Comparison of ENCODE assay signal across 3 cellular contexts in genomic region chr9:134178394-134178780, GRCh38.
TF ChIP-seq lines count a peak whose summit lies in the region.

No MANE protein-coding gene starts in this region.

TF ChIP-seq in SK-N-SH, 30 proteins besides CTCF, POLR2A, EP300 and RAD21 (continued from another document):
- TF ChIP-seq PBX3 (IDR thresholded peaks at IDR 0.05) (no peak), RFX5 (IDR thresholded peaks at IDR 0.05; ENCODE audit: low read length) (no peak)

TF ChIP-seq in SK-N-SH treated with all-trans-retinoic acid at 6 μM for 48 hours, 23 proteins besides CTCF, POLR2A, EP300 and RAD21 (continued from another document):
- TF ChIP-seq POU6F1 (CRISPR knock-in tag; IDR thresholded peaks at IDR 0.05; ENCODE audit: borderline replicate concordance, low read depth), result no peak
- TF ChIP-seq ISL1 (CRISPR knock-in tag; IDR thresholded peaks at IDR 0.05), result no peak
- no peak for TF ChIP-seq CSDC2 (CRISPR knock-in tag; IDR thresholded peaks at IDR 0.05)
- TF ChIP-seq GLIS3 (CRISPR knock-in tag; IDR thresholded peaks at IDR 0.05), result no peak
- no peak for TF ChIP-seq TCF4 (CRISPR knock-in tag; IDR thresholded peaks at IDR 0.05; ENCODE audit: borderline replicate concordance)

TF ChIP-seq in HEK293, 187 proteins besides CTCF, POLR2A, EP300 and RAD21 (continued from another document):
- TF ChIP-seq ZNF488 (tag by site-specific recombination; IDR thresholded peaks at IDR 0.05), result no peak
- TF ChIP-seq ZNF707 (tag by site-specific recombination; IDR thresholded peaks at IDR 0.05), result no peak
